1 cellular context compared by ENCODE assay signal in the genomic region with DNA sequence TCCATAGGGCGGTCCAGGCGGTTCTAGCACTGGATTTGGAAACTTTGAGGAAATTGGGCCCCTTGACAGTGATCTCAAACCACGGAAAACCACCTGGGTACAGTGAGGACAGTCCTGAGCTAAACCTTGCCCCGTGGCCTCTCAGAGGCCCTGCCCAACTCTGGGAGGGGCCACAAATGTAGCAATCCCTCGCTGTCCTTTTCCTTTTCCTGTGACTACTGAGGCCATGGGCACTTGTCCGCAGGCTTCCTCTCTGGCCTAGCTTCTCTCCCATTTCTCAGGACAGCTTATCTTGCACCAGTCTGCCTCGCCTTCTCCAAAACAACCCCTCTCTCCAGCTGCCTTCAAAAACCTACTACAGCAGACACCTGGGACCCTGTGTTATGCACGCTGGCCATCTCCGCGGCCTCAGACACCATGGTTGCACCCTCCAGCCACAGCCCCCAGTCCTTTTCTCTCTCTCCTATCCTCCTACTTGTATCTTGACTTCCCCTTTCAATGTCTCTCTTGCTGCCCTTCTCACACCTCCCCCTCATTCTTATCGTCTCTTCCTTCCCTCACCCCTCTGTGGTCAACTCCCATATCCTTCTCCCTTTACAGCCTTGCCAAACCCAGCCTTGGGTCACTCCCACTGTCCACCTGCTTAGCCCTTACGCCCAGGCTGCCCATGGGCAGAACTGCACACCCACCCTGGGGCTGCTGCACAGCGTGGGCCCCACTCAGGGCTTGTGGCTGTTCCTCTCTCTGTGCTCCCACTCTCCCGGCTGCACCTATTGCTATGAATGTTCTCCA.
TF ChIP-seq lines count a peak whose summit lies in the region.

No MANE protein-coding gene starts in this region.

TF ChIP-seq in K562, 482 proteins besides CTCF, POLR2A, EP300 and RAD21 (continued from another document and continues in another):
- TF ChIP-seq, protein P1, sequence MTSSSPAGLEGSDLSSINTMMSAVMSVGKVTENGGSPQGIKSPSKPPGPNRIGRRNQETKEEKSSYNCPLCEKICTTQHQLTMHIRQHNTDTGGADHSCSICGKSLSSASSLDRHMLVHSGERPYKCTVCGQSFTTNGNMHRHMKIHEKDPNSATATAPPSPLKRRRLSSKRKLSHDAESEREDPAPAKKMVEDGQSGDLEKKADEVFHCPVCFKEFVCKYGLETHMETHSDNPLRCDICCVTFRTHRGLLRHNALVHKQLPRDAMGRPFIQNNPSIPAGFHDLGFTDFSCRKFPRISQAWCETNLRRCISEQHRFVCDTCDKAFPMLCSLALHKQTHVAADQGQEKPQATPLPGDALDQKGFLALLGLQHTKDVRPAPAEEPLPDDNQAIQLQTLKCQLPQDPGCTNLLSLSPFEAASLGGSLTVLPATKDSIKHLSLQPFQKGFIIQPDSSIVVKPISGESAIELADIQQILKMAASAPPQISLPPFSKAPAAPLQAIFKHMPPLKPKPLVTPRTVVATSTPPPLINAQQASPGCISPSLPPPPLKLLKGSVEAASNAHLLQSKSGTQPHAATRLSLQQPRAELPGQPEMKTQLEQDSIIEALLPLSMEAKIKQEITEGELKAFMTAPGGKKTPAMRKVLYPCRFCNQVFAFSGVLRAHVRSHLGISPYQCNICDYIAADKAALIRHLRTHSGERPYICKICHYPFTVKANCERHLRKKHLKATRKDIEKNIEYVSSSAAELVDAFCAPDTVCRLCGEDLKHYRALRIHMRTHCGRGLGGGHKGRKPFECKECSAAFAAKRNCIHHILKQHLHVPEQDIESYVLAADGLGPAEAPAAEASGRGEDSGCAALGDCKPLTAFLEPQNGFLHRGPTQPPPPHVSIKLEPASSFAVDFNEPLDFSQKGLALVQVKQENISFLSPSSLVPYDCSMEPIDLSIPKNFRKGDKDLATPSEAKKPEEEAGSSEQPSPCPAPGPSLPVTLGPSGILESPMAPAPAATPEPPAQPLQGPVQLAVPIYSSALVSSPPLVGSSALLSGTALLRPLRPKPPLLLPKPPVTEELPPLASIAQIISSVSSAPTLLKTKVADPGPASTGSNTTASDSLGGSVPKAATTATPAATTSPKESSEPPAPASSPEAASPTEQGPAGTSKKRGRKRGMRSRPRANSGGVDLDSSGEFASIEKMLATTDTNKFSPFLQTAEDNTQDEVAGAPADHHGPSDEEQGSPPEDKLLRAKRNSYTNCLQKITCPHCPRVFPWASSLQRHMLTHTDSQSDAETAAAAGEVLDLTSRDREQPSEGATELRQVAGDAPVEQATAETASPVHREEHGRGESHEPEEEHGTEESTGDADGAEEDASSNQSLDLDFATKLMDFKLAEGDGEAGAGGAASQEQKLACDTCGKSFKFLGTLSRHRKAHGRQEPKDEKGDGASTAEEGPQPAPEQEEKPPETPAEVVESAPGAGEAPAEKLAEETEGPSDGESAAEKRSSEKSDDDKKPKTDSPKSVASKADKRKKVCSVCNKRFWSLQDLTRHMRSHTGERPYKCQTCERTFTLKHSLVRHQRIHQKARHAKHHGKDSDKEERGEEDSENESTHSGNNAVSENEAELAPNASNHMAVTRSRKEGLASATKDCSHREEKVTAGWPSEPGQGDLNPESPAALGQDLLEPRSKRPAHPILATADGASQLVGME (CRISPR knock-in tag; IDR thresholded peaks at IDR 0.05) = no peak
- peak; percentile 82; the same call in 1 of the 2 replicates for TF ChIP-seq SMARCC2 (IDR thresholded peaks at IDR 0.05; ENCODE audit: low read depth)
- TF ChIP-seq, protein P2, sequence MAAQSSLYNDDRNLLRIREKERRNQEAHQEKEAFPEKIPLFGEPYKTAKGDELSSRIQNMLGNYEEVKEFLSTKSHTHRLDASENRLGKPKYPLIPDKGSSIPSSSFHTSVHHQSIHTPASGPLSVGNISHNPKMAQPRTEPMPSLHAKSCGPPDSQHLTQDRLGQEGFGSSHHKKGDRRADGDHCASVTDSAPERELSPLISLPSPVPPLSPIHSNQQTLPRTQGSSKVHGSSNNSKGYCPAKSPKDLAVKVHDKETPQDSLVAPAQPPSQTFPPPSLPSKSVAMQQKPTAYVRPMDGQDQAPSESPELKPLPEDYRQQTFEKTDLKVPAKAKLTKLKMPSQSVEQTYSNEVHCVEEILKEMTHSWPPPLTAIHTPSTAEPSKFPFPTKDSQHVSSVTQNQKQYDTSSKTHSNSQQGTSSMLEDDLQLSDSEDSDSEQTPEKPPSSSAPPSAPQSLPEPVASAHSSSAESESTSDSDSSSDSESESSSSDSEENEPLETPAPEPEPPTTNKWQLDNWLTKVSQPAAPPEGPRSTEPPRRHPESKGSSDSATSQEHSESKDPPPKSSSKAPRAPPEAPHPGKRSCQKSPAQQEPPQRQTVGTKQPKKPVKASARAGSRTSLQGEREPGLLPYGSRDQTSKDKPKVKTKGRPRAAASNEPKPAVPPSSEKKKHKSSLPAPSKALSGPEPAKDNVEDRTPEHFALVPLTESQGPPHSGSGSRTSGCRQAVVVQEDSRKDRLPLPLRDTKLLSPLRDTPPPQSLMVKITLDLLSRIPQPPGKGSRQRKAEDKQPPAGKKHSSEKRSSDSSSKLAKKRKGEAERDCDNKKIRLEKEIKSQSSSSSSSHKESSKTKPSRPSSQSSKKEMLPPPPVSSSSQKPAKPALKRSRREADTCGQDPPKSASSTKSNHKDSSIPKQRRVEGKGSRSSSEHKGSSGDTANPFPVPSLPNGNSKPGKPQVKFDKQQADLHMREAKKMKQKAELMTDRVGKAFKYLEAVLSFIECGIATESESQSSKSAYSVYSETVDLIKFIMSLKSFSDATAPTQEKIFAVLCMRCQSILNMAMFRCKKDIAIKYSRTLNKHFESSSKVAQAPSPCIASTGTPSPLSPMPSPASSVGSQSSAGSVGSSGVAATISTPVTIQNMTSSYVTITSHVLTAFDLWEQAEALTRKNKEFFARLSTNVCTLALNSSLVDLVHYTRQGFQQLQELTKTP (IDR thresholded peaks at IDR 0.05; ENCODE audit: low read depth in 1 of 2, partially characterized antibody in 2 of 2) = peak in 1 of 2 experiments; percentile 76
- no peak for TF ChIP-seq ELF2 (CRISPR knock-in tag; IDR thresholded peaks at IDR 0.05)
- TF ChIP-seq, protein P3, sequence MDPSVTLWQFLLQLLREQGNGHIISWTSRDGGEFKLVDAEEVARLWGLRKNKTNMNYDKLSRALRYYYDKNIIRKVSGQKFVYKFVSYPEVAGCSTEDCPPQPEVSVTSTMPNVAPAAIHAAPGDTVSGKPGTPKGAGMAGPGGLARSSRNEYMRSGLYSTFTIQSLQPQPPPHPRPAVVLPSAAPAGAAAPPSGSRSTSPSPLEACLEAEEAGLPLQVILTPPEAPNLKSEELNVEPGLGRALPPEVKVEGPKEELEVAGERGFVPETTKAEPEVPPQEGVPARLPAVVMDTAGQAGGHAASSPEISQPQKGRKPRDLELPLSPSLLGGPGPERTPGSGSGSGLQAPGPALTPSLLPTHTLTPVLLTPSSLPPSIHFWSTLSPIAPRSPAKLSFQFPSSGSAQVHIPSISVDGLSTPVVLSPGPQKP (CRISPR knock-in tag; IDR thresholded peaks at IDR 0.05) = no peak
- no peak for TF ChIP-seq WHSC1 (IDR thresholded peaks at IDR 0.05; ENCODE audit: low read length)
- no peak; the same call in 1 of the 2 replicates for TF ChIP-seq KAT7 (CRISPR knock-in tag; IDR thresholded peaks at IDR 0.05; ENCODE audit: borderline replicate concordance)
- no peak for TF ChIP-seq KLF6 (CRISPR knock-in tag; IDR thresholded peaks at IDR 0.05; ENCODE audit: borderline replicate concordance)
- peak; percentile 78 for TF ChIP-seq ETV1 (tag; conservative IDR thresholded peaks at IDR 0.05; ENCODE audit: low read depth)
- TF ChIP-seq, protein P4, sequence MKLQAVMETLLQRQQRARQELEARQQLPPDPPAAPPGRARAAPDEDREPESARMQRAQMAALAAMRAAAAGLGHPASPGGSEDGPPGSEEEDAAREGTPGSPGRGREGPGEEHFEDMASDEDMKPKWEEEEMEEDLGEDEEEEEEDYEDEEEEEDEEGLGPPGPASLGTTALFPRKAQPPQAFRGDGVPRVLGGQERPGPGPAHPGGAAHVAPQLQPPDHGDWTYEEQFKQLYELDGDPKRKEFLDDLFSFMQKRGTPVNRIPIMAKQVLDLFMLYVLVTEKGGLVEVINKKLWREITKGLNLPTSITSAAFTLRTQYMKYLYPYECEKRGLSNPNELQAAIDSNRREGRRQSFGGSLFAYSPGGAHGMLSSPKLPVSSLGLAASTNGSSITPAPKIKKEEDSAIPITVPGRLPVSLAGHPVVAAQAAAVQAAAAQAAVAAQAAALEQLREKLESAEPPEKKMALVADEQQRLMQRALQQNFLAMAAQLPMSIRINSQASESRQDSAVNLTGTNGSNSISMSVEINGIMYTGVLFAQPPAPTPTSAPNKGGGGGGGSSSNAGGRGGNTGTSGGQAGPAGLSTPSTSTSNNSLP (IDR thresholded peaks at IDR 0.05; ENCODE audit: borderline replicate concordance, low read depth, low read length) = no peak
- no peak for TF ChIP-seq ZC3H11A (IDR thresholded peaks at IDR 0.05; ENCODE audit: low read depth, low read length)
- TF ChIP-seq CREM (IDR thresholded peaks at IDR 0.05; ENCODE audit: low read depth) = peak; percentile 68
- no peak for TF ChIP-seq FIP1L1 (IDR thresholded peaks at IDR 0.05; ENCODE audit: low read depth, low read length, poor library complexity, severe bottlenecking)
- no peak for TF ChIP-seq SLC30A9 (CRISPR knock-in tag; IDR thresholded peaks at IDR 0.05)
- TF ChIP-seq, protein P5, sequence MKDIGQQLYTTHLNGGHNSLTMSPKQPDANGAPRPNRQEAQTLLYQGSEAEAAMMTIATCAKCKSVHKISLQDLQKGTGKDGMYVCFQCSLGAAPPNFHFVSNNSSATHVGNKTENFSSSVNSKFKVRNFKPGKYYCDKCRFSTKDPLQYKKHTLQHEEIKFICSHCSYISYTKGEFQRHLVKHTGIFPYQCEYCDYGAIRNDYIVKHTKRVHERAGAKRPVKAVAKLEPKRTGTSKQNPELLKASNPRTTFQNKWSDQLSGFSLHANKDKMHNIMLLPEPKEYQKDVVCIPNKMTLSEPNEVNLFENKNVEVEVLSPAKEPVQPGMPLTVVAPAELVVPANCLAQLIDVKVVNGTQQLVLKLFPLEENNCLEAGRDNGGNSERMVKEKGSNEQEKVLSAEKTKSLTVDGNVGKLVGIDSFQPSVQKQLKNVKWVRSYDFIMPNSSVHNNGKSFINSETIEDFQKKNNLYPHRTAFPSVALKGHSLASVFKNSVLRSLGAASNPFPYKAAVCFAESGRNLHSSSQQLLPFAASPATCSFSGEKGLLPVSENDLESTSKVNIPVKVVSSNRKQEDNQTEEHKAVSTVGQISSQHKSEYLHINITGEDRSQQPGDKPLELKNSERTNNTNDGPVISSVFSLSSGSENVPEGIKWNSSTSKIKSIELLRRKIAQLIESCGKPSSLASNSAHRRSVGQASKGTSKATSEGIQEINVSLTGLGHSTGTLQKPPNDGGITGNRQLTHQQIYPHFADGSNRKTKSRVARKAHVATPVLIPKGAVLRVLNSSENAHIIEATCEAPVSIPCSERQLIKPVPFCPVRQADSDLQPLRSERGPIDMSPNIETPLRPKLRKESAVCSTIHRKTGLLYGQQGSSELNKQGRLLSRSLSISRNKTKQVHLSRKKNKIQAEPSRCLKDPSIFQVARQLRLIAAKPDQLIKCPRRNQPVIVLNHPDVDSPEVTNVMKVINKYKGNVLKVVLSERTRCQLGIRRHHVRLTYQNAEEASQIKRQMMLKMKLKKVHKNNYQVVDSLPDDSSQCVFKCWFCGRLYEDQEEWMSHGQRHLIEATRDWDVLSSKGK (CRISPR knock-in tag; IDR thresholded peaks at IDR 0.05) = no peak
- TF ChIP-seq MAFG (tag; conservative IDR thresholded peaks at IDR 0.05) = no peak
- TF ChIP-seq MEF2D (tag; conservative IDR thresholded peaks at IDR 0.05; ENCODE audit: low read depth) = peak; percentile 65
- no peak for TF ChIP-seq DDX20 (tag; IDR thresholded peaks at IDR 0.05; ENCODE audit: low read depth)
- no peak for TF ChIP-seq CCAR2 (IDR thresholded peaks at IDR 0.05; ENCODE audit: low read depth, low read length)
- TF ChIP-seq ZNF184 (CRISPR knock-in tag; IDR thresholded peaks at IDR 0.05) = no peak
- no peak for TF ChIP-seq NR4A1 (CRISPR knock-in tag; IDR thresholded peaks at IDR 0.05)
- peak; percentile 84 for TF ChIP-seq NR4A1 (tag; IDR thresholded peaks at IDR 0.05)
- TF ChIP-seq, protein P6, sequence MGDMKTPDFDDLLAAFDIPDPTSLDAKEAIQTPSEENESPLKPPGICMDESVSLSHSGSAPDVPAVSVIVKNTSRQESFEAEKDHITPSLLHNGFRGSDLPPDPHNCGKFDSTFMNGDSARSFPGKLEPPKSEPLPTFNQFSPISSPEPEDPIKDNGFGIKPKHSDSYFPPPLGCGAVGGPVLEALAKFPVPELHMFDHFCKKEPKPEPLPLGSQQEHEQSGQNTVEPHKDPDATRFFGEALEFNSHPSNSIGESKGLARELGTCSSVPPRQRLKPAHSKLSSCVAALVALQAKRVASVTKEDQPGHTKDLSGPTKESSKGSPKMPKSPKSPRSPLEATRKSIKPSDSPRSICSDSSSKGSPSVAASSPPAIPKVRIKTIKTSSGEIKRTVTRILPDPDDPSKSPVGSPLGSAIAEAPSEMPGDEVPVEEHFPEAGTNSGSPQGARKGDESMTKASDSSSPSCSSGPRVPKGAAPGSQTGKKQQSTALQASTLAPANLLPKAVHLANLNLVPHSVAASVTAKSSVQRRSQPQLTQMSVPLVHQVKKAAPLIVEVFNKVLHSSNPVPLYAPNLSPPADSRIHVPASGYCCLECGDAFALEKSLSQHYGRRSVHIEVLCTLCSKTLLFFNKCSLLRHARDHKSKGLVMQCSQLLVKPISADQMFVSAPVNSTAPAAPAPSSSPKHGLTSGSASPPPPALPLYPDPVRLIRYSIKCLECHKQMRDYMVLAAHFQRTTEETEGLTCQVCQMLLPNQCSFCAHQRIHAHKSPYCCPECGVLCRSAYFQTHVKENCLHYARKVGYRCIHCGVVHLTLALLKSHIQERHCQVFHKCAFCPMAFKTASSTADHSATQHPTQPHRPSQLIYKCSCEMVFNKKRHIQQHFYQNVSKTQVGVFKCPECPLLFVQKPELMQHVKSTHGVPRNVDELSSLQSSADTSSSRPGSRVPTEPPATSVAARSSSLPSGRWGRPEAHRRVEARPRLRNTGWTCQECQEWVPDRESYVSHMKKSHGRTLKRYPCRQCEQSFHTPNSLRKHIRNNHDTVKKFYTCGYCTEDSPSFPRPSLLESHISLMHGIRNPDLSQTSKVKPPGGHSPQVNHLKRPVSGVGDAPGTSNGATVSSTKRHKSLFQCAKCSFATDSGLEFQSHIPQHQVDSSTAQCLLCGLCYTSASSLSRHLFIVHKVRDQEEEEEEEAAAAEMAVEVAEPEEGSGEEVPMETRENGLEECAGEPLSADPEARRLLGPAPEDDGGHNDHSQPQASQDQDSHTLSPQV (IDR thresholded peaks at IDR 0.05) = peak; percentile 87
- TF ChIP-seq POLR2AphosphoS2 (IDR thresholded peaks at IDR 0.05; ENCODE audit: low read length) = no peak
- no peak for TF ChIP-seq PHF20 (IDR thresholded peaks at IDR 0.05; ENCODE audit: partially characterized antibody)
- TF ChIP-seq SP1 (CRISPR knock-in tag; IDR thresholded peaks at IDR 0.05) = peak; percentile 41; the same call in 1 of the 2 replicates
- no peak for TF ChIP-seq ZNF717 (CRISPR knock-in tag; IDR thresholded peaks at IDR 0.05)
- TF ChIP-seq ZNF707 (CRISPR knock-in tag; conservative IDR thresholded peaks at IDR 0.05) = no peak
- TF ChIP-seq KDM2B (CRISPR knock-in tag; IDR thresholded peaks at IDR 0.05) = no peak
- no peak for TF ChIP-seq ZNF79 (CRISPR knock-in tag; IDR thresholded peaks at IDR 0.05; ENCODE audit: low read depth)
- TF ChIP-seq RBBP5 (IDR thresholded peaks at IDR 0.05; ENCODE audit: borderline replicate concordance, insufficient read depth, low read length, poor library complexity, severe bottlenecking) = peak; percentile 56
- TF ChIP-seq ZFP36 (IDR thresholded peaks at IDR 0.05; ENCODE audit: low read depth, low read length, partially characterized antibody) = no peak
